In genomic region chr1:148424138-148425003, GRCh38 we compare ENCODE assay signal across 9 cellular contexts. TPM values are rescaled to one million over a fixed set of nuclear protein-coding genes. Genes with fewer than 3 reads are reported as not detected.
DNase-seq lines count a peak whose midpoint lies in the region; ATAC-seq, FAIRE-seq and TF ChIP-seq lines count a peak whose summit lies in the region.
"Not testable (repeated sequence)": the region's sequence is repeated elsewhere in the genome, so short reads cannot be mapped to it uniquely, and the experiment has no call there.
"Had no signal": no experiment of that assay in that cellular context is flagged by ENCODE, and none has a peak within 500 bp of the region (broad histone marks: within the 10 kb centered on the region; RNA-seq: fewer than 3 reads in every experiment).

No MANE protein-coding gene starts in this region.

- H3K9me3 Mint-ChIP-seq in CD14-positive monocyte; activated naive CD8-positive, alpha-beta T cell treated with anti-CD3 and anti-CD28 coated beads for 36 hours: not testable (repeated sequence)

- peak; percentile 82 for FAIRE-seq in endothelial cell of umbilical vein (lab: Jason Lieb, UNC)

- H3K4me3 ChIP-seq in HEK293 (ENCODE audit: low read depth, low read length); endothelial cell of umbilical vein (replicated peaks in 1 of 3; ENCODE audit: insufficient read depth in 1 of 3, low read depth in 1 of 3, low read length in 3 of 3); skeletal muscle satellite cell (ENCODE audit: low read length): not testable (repeated sequence)

- not testable (repeated sequence) for H3K4me1 ChIP-seq in HEK293 (ENCODE audit: control insufficient read depth, insufficient read depth, low read length); endothelial cell of umbilical vein (ENCODE audit: control insufficient read depth, extremely low read depth, insufficient read depth, low read length)
- peaks cover 19% of the 10 kb centered on the region for H3K4me1 ChIP-seq in skeletal muscle satellite cell (ENCODE audit: control insufficient read depth, insufficient read depth, low read length)

- peak overlapping the region in 1 of 2 donors; percentile 44 for H3K4me3 Mint-ChIP-seq in CD14-positive monocyte
- H3K4me3 Mint-ChIP-seq in activated naive CD8-positive, alpha-beta T cell treated with anti-CD3 and anti-CD28 coated beads for 36 hours, result not testable (repeated sequence)

- intact Hi-C loops in CD14-positive monocyte (cut with micrococcal nuclease); endothelial cell of umbilical vein (cut with micrococcal nuclease); left ventricle myocardium superior (cut with micrococcal nuclease): not testable (repeated sequence)

- peak; percentile 56 for ATAC-seq in left ventricle myocardium superior

- H3K27me3 Mint-ChIP-seq in CD14-positive monocyte (ENCODE audit: low read depth in 3 of 3); activated naive CD8-positive, alpha-beta T cell treated with anti-CD3 and anti-CD28 coated beads for 36 hours: not testable (repeated sequence)

- peak overlapping the region; percentile 39 for H3K4me2 ChIP-seq in endothelial cell of umbilical vein (ENCODE audit: insufficient read depth, low read length)
- H3K4me2 ChIP-seq in skeletal muscle satellite cell (ENCODE audit: low read length), result peak overlapping the region; percentile 50

- H2AFZ ChIP-seq in endothelial cell of umbilical vein (ENCODE audit: low read depth, low read length), result not testable (repeated sequence)

- POLR2A ChIA-PET in HEK293 (lab: Yijun Ruan, JAX); endothelial cell of umbilical vein (lab: Charles Lee): not testable (repeated sequence)

- peaks cover 0 to 14% of the 10 kb centered on the region in 2 experiments; a peak in 1 of 3 replicates for H3K36me3 ChIP-seq in HEK293 (ENCODE audit: control insufficient read depth in 2 of 2, insufficient read depth in 1 of 2, low read length in 2 of 2)
- H3K36me3 ChIP-seq in endothelial cell of umbilical vein (ENCODE audit: control insufficient read depth in 2 of 2, extremely low read depth in 1 of 2, insufficient read depth in 2 of 2, low read length in 2 of 2); skeletal muscle satellite cell (ENCODE audit: insufficient read depth, low read length): not testable (repeated sequence)

- dilution Hi-C loops in endothelial cell of umbilical vein (cut with MboI; ENCODE audit: extremely low pct_ligation_motif_present, low sequenced_read_pairs), result not testable (repeated sequence)

- not testable (repeated sequence) for H3K9me3 ChIP-seq in HEK293 (ENCODE audit: control insufficient read depth, insufficient read depth, low read depth, low read length); endothelial cell of umbilical vein (replicated peaks; ENCODE audit: control insufficient read depth, insufficient read depth, low read length); skeletal muscle satellite cell (replicated peaks; ENCODE audit: low read length)

- not testable (repeated sequence) for TF ChIP-seq CTCF in CD14-positive monocyte (IDR thresholded peaks at IDR 0.05); HEK293 (tag by site-specific recombination; IDR thresholded peaks at IDR 0.05); endothelial cell of umbilical vein (IDR thresholded peaks at IDR 0.05; ENCODE audit: extremely low read depth in 1 of 2, insufficient read depth in 1 of 2, low read depth in 1 of 2, low read length in 2 of 2)

- CTCF ChIA-PET in HEK293 (lab: Yijun Ruan, JAX), result not testable (repeated sequence)
- CTCF ChIA-PET in endothelial cell of umbilical vein (lab: Charles Lee), result interaction anchor here (1.5 kb wide), 1 partner anchor 52 kb away, joined by 4 read pairs; no protein-coding TSS in a partner anchor

- peaks cover 25 to 31% of the 10 kb centered on the region in 2 donors for H3K36me3 Mint-ChIP-seq in CD14-positive monocyte
- peaks cover 58% of the 10 kb centered on the region for H3K36me3 Mint-ChIP-seq in activated naive CD8-positive, alpha-beta T cell treated with anti-CD3 and anti-CD28 coated beads for 36 hours

- not testable (repeated sequence) for H3K79me2 ChIP-seq in endothelial cell of umbilical vein (ENCODE audit: control insufficient read depth, insufficient read depth, low read length)

- H4K20me1 ChIP-seq in endothelial cell of umbilical vein (replicated peaks; ENCODE audit: control insufficient read depth, extremely low read depth, insufficient read depth, low read length), result not testable (repeated sequence)

- H3K9me1 ChIP-seq in endothelial cell of umbilical vein (replicated peaks; ENCODE audit: control insufficient read depth, extremely low read depth, insufficient read depth, low read length), result not testable (repeated sequence)

- not testable (repeated sequence) for H3K9ac ChIP-seq in endothelial cell of umbilical vein (replicated peaks; ENCODE audit: extremely low read depth, insufficient read depth, low read length); skeletal muscle satellite cell (ENCODE audit: low read depth, low read length)

- H3K4me1 Mint-ChIP-seq in CD14-positive monocyte, result peaks cover 41% of the 10 kb centered on the region
- H3K4me1 Mint-ChIP-seq in activated naive CD8-positive, alpha-beta T cell treated with anti-CD3 and anti-CD28 coated beads for 36 hours, result peaks cover 48% of the 10 kb centered on the region

- H3K27ac ChIP-seq in HEK293 (ENCODE audit: extremely low read depth, low read depth, low read length); endothelial cell of umbilical vein (ENCODE audit: insufficient read depth, low read depth, low read length): not testable (repeated sequence)

- not testable (repeated sequence) for TF ChIP-seq POLR2A in endothelial cell of umbilical vein (IDR thresholded peaks at IDR 0.05; ENCODE audit: low read depth, low read length)

- BruUV-seq in endothelial cell of umbilical vein (replicated peaks; lab: Mats Ljungman, UMichigan), result not testable (repeated sequence)

- H3K27ac Mint-ChIP-seq in CD14-positive monocyte, result peak overlapping the region; percentile 82 to 96 (median 90)
- H3K27ac Mint-ChIP-seq in activated naive CD8-positive, alpha-beta T cell treated with anti-CD3 and anti-CD28 coated beads for 36 hours, result peak overlapping the region; percentile 44

- peak; percentile 67 for DNase-seq in CD14-positive monocyte (ENCODE audit: low spot score)
- DNase-seq in RPMI7951 (ENCODE audit: low read depth), result peak; percentile 91
- DNase-seq in activated naive CD8-positive, alpha-beta T cell treated with anti-CD3 and anti-CD28 coated beads for 36 hours; left ventricle myocardium superior: not testable (repeated sequence)
- peak; percentile 62 for DNase-seq in endothelial cell of umbilical vein (ENCODE audit: low read depth, low spot score)
- peak; percentile 58 for DNase-seq in myocyte (ENCODE audit: low read depth)

- not testable (repeated sequence) for H3K27me3 ChIP-seq in endothelial cell of umbilical vein (ENCODE audit: control insufficient read depth in 2 of 2, insufficient read depth in 2 of 2, low read length in 2 of 2); skeletal muscle satellite cell (ENCODE audit: control insufficient read depth, insufficient read depth, low read length)

TF ChIP-seq in HEK293, 187 proteins besides CTCF, POLR2A, EP300 and RAD21 (continues in another document):
- 0 out of 2 replicates have a peak, but pooled peaks have one; percentile 17 for TF ChIP-seq ZNF24 (tag by site-specific recombination; IDR thresholded peaks at IDR 0.05)
- peak; percentile 55 for TF ChIP-seq ZNF600 (tag by site-specific recombination; IDR thresholded peaks at IDR 0.05)
- TF ChIP-seq ZNF335 (tag by site-specific recombination; conservative IDR thresholded peaks at IDR 0.05), result peak; percentile 94

TF ChIP-seq in endothelial cell of umbilical vein, 7 proteins besides CTCF, POLR2A, EP300 and RAD21:
- peak; percentile 40 for TF ChIP-seq FOS (IDR thresholded peaks at IDR 0.05; ENCODE audit: borderline replicate concordance, insufficient read depth, low read length)
- peak; percentile 64 for TF ChIP-seq JUN (IDR thresholded peaks at IDR 0.05; ENCODE audit: borderline replicate concordance, insufficient read depth, insufficient read length, low read depth)

RNA-seq across cellular contexts. Expression of gene PPIAL4G, which starts 58.7 kb away (rescaled TPM):
- polyA plus RNA-seq in CD14-positive monocyte, result not detected
- total RNA-seq in RPMI7951 (2014; rRNA removed; shearing (Covaris generic)), result not detected in 2 replicates
- total RNA-seq in activated naive CD8-positive, alpha-beta T cell treated with anti-CD3 and anti-CD28 coated beads for 36 hours, result not detected
- total RNA-seq in endothelial cell of umbilical vein, result not detected in 2 replicates
- polyA plus RNA-seq in endothelial cell of umbilical vein, result not detected in 2 replicates
- polyA plus RNA-seq in endothelial cell of umbilical vein (2011; cell fraction: cytosol; rRNA removed), result not detected in 2 replicates
- polyA plus RNA-seq in endothelial cell of umbilical vein (2011; cell fraction: nucleus; rRNA removed), result not detected in 2 replicates
- polyA plus RNA-seq in endothelial cell of umbilical vein (2012), result not detected in 2 replicates
- polyA minus RNA-seq in endothelial cell of umbilical vein, result not detected in 2 replicates
- not detected for polyA minus RNA-seq in endothelial cell of umbilical vein (2011; cell fraction: cytosol; rRNA and poly(A)+ RNA removed)
- polyA minus RNA-seq in endothelial cell of umbilical vein (2011; cell fraction: nucleus; rRNA and poly(A)+ RNA removed), result not detected in 2 replicates
- total RNA-seq in left ventricle myocardium superior, result not detected
- total RNA-seq in myocyte, result 0.03 TPM in 1 of 2 replicates, not detected in the other
- polyA plus RNA-seq in myocyte (2012), result 0.03 TPM
- total RNA-seq in skeletal muscle satellite cell (2012; rRNA removed), result not detected in 2 replicates
- total RNA-seq: OCI-LY7 had no signal
